9 cellular contexts compared by ENCODE assay signal in the genomic region with DNA sequence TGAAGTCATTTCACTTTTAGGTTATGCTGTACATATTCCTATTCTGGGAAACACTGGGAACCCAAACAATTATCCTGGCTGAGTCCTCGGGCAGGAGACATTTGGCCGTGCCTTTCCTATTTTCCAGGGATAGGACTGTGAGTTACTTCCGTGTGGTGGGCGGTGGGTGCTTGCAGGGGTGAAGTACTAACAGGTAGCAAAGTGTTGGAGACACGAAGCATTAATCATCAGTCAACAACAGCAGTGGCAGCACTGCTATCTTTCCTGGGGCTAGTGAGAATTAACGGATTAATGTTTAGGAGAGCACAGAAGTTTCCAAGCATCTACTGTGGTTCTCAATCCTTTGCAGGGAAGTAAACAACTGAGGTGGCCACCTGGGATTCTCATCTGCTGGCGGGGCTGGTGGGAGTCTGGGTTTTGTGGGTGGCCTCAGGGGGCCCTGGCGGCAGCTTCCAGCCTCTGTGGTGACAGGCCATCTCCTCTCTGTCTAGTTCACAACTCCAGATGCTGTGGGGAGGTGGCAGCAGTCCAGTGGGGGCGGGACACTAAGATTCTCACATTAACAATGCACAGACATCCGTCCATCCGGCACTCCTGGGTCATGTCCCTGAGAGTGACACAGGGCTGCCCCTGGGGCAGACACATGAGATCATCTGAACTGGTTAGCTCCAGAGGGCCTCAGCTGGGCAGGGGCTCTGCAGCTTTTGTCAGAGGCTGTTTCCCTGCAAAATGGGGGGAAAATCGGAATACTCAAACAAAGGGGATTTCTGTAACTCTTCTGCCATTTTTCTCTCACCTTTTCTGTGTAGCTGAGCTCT.
DNase-seq lines count a peak whose midpoint lies in the region; ATAC-seq and TF ChIP-seq lines count a peak whose summit lies in the region.
"Had no signal": no experiment of that assay in that cellular context is flagged by ENCODE, and none has a peak within 500 bp of the region (broad histone marks: within the 10 kb centered on the region; RNA-seq: fewer than 3 reads in every experiment).

No MANE protein-coding gene starts in this region.

- peaks cover 11% of the 10 kb centered on the region for H3K9me2 ChIP-seq in GM23338 (ENCODE audit: insufficient read depth)

- H3K4me1 ChIP-seq in GM23338 (ENCODE audit: insufficient read depth), result 0 out of 2 replicates have a peak, but pooled peaks cover 3% of the 10 kb centered on the region

- H3K4me1 Mint-ChIP-seq in GM23338, result peaks cover 19% of the 10 kb centered on the region
- peaks cover 68% of the 10 kb centered on the region for H3K4me1 Mint-ChIP-seq in activated T-helper 1 cell treated with anti-CD3 and anti-CD28 coated beads, Interleukin-12 subunit alpha, Interleukin-12 subunit beta, Interleukin-2, Interleukin-4 antibody, amounts not matched to agents 30 ng/mL and 10 ng/mL and 1 ng/mL, durations not matched to agents 14 hours and 24 hours and 36 hours (ENCODE audit: low read depth)

- no peaks in the 10 kb centered on the region for H4K20me1 ChIP-seq in GM23338 (replicated peaks; ENCODE audit: insufficient read depth)

- peak overlapping the region; percentile 26; the same call in 1 of the 2 replicates for H3K27ac Mint-ChIP-seq in GM23338
- peak overlapping the region; percentile 36 for H3K27ac Mint-ChIP-seq in activated T-helper 1 cell treated with anti-CD3 and anti-CD28 coated beads, Interleukin-12 subunit alpha, Interleukin-12 subunit beta, Interleukin-2, Interleukin-4 antibody, amounts not matched to agents 30 ng/mL and 10 ng/mL and 1 ng/mL, durations not matched to agents 14 hours and 24 hours and 36 hours

- DNase-seq in GM23338 (ENCODE audit: low spot score), result no peak
- no peak for DNase-seq in activated T-helper 1 cell treated with anti-CD3 and anti-CD28 coated beads, Interleukin-12 subunit alpha, Interleukin-12 subunit beta, Interleukin-2, Interleukin-4 antibody, amounts not matched to agents 30 ng/mL and 10 ng/mL and 1 ng/mL, durations not matched to agents 14 hours and 24 hours and 36 hours (ENCODE audit: low spot score)
- peak; percentile 89 for DNase-seq in left ventricle myocardium superior
- DNase-seq in sciatic nerve (ENCODE audit: low spot score), result peak; percentile 69
- no peak for DNase-seq in mesenteric fat pad (ENCODE audit: low spot score)

- no peaks in the 10 kb centered on the region for H3K27me3 ChIP-seq in GM23338 (ENCODE audit: insufficient read depth)

- no peak overlapping the region for H3K4me2 ChIP-seq in GM23338

- intact Hi-C loops in activated T-helper 1 cell treated with anti-CD3 and anti-CD28 coated beads, Interleukin-12 subunit alpha, Interleukin-12 subunit beta, Interleukin-2, Interleukin-4 antibody, amounts not matched to agents 30 ng/mL and 10 ng/mL and 1 ng/mL, durations not matched to agents 14 hours and 24 hours and 36 hours (cut with micrococcal nuclease), result loop anchor here (5.0 kb wide), 1 partner anchor 33 kb away; no protein-coding TSS in a partner anchor
- intact Hi-C loops in left ventricle myocardium superior (cut with micrococcal nuclease) (loop anchor here (10.0 kb wide), 1 partner anchor 100 kb away; no protein-coding TSS in a partner anchor), sciatic nerve (cut with DNase I) (no loop called here)

- no peaks in the 10 kb centered on the region for H3K36me3 Mint-ChIP-seq in GM23338 (ENCODE audit: low read depth)
- H3K36me3 Mint-ChIP-seq in activated T-helper 1 cell treated with anti-CD3 and anti-CD28 coated beads, Interleukin-12 subunit alpha, Interleukin-12 subunit beta, Interleukin-2, Interleukin-4 antibody, amounts not matched to agents 30 ng/mL and 10 ng/mL and 1 ng/mL, durations not matched to agents 14 hours and 24 hours and 36 hours (ENCODE audit: low read depth), result peaks cover 57% of the 10 kb centered on the region

- H3K4me3 Mint-ChIP-seq in GM23338, result no peak overlapping the region
- H3K4me3 Mint-ChIP-seq in activated T-helper 1 cell treated with anti-CD3 and anti-CD28 coated beads, Interleukin-12 subunit alpha, Interleukin-12 subunit beta, Interleukin-2, Interleukin-4 antibody, amounts not matched to agents 30 ng/mL and 10 ng/mL and 1 ng/mL, durations not matched to agents 14 hours and 24 hours and 36 hours, result no peak overlapping the region

- H3K36me3 ChIP-seq in GM23338 (ENCODE audit: insufficient read depth), result no peaks in the 10 kb centered on the region

- ATAC-seq in GM23338 (peak; percentile 57), left ventricle myocardium superior (peak; percentile 95), sciatic nerve (peak; percentile 65), GM18511 (IDR thresholded peaks at IDR 0.05; ENCODE audit: unreplicated experiment) (no peak), HG02759 (IDR thresholded peaks at IDR 0.05; ENCODE audit: unreplicated experiment) (no peak), GM21786 (IDR thresholded peaks at IDR 0.05; ENCODE audit: unreplicated experiment) (no peak)

- TF ChIP-seq CTCF in GM23338 (conservative IDR thresholded peaks at IDR 0.05; ENCODE audit: low read depth in 2 of 2), result no peak

- H3K27me3 Mint-ChIP-seq in GM23338 (ENCODE audit: insufficient read depth, low read depth, poor library complexity), result peaks cover 3% of the 10 kb centered on the region
- H3K27me3 Mint-ChIP-seq in activated T-helper 1 cell treated with anti-CD3 and anti-CD28 coated beads, Interleukin-12 subunit alpha, Interleukin-12 subunit beta, Interleukin-2, Interleukin-4 antibody, amounts not matched to agents 30 ng/mL and 10 ng/mL and 1 ng/mL, durations not matched to agents 14 hours and 24 hours and 36 hours (ENCODE audit: insufficient read depth), result peaks cover 1% of the 10 kb centered on the region

- no peaks in the 10 kb centered on the region for H3F3A ChIP-seq in GM23338 (replicated peaks; ENCODE audit: low read depth)

- H3K79me2 ChIP-seq in GM23338 (replicated peaks; ENCODE audit: insufficient read depth), result no peaks in the 10 kb centered on the region

- no peak overlapping the region for H2AFZ ChIP-seq in GM23338

- no peaks in the 10 kb centered on the region for H3K9me3 Mint-ChIP-seq in GM23338
- no peaks in the 10 kb centered on the region for H3K9me3 Mint-ChIP-seq in activated T-helper 1 cell treated with anti-CD3 and anti-CD28 coated beads, Interleukin-12 subunit alpha, Interleukin-12 subunit beta, Interleukin-2, Interleukin-4 antibody, amounts not matched to agents 30 ng/mL and 10 ng/mL and 1 ng/mL, durations not matched to agents 14 hours and 24 hours and 36 hours

- no peak overlapping the region for H3K27ac ChIP-seq in GM23338 (ENCODE audit: low read depth)

- no peak overlapping the region for H3K4me3 ChIP-seq in GM23338
- H3K4me3 ChIP-seq: skin epidermis had no signal

TF ChIP-seq in GM23338, 12 proteins besides CTCF, POLR2A, EP300 and RAD21 (continues in another document):
- TF ChIP-seq JUNB (IDR thresholded peaks at IDR 0.05; ENCODE audit: unreplicated experiment), result no peak
- no peak for TF ChIP-seq CREB1 (CRISPR knock-in tag; IDR thresholded peaks at IDR 0.05; ENCODE audit: low read depth)

Comparison
In these comparisons a context has a peak if more than half of its experiments do, and no peak if none do; other contexts are left out.
1. ATAC-seq: peak in GM23338 (single experiment), left ventricle myocardium superior (single experiment) and sciatic nerve (single experiment); none in GM18511 (single experiment), HG02759 (single experiment) and GM21786 (single experiment).
2. DNase-seq: peak in left ventricle myocardium superior (single experiment) and sciatic nerve (single experiment); none in GM23338 (single experiment), activated T-helper 1 cell treated with anti-CD3 and anti-CD28 coated beads, Interleukin-12 subunit alpha, Interleukin-12 subunit beta, Interleukin-2, Interleukin-4 antibody, amounts not matched to agents 30 ng/mL and 10 ng/mL and 1 ng/mL, durations not matched to agents 14 hours and 24 hours and 36 hours (single experiment) and mesenteric fat pad (single experiment).